34 cellular contexts compared by ENCODE assay signal in genomic region chr18:48863432-48864065, GRCh38.
DNase-seq lines count a peak whose midpoint lies in the region; ATAC-seq and TF ChIP-seq lines count a peak whose summit lies in the region.
"Had no signal": no experiment of that assay in that cellular context is flagged by ENCODE, and none has a peak within 500 bp of the region (broad histone marks: within the 10 kb centered on the region; RNA-seq: fewer than 3 reads in every experiment).

No MANE protein-coding gene starts in this region.

- no peaks in the 10 kb centered on the region for H3K9me3 ChIP-seq in adipocyte (ENCODE audit: control insufficient read depth, low read length)
- H3K9me3 ChIP-seq in lower lobe of right lung, result peaks cover 5% of the 10 kb centered on the region
- H3K9me3 ChIP-seq in MM.1S (replicated peaks; ENCODE audit: insufficient read depth, low read length), result no peaks in the 10 kb centered on the region
- H3K9me3 ChIP-seq: neutrophil, Peyer's patch, testis, uterus had no signal

- H3K27me3 Mint-ChIP-seq in stimulated activated memory B cell treated with anti-CD40 and anti-IgM and Interleukin-4, amounts not matched to agents 10 μg/mL and 1 μg/mL and 100 μg/mL, for 72 hours, result no peaks in the 10 kb centered on the region
- H3K27me3 Mint-ChIP-seq: activated naive CD8-positive, alpha-beta T cell; CD4-positive, alpha-beta T cell; dendritic cell treated with granulocyte-macrophage colony-stimulating factor and Interleukin-4, amounts not matched to agents 40 ng/mL and 50 ng/mL, for 4 days had no signal

- H3K27ac ChIP-seq in lower lobe of right lung (no peak overlapping the region), MM.1S (ENCODE audit: low read length) (no peak overlapping the region)
- H3K27ac ChIP-seq: cardiac muscle cell, neutrophil, Peyer's patch, psoas muscle, testis, uterus, VCaP had no signal

- intact Hi-C loops in left cardiac atrium (cut with DNase I), result no loop called here
- intact Hi-C loops in Right ventricle myocardium inferior (cut with DNase I), result no loop called here
- intact Hi-C loops in lower lobe of right lung (cut with DNase I), result no loop called here

- no peak overlapping the region for H2AFZ ChIP-seq in MM.1S (ENCODE audit: low read length)

- H3F3A ChIP-seq in MM.1S (ENCODE audit: insufficient read depth, low read length), result peaks cover 14% of the 10 kb centered on the region

- TF ChIP-seq CTCF in lower lobe of right lung (IDR thresholded peaks at IDR 0.05), result no peak
- TF ChIP-seq CTCF in MM.1S (IDR thresholded peaks at IDR 0.05; ENCODE audit: low read length), result no peak

- H3K4me3 Mint-ChIP-seq in stimulated activated memory B cell treated with anti-CD40 and anti-IgM and Interleukin-4, amounts not matched to agents 10 μg/mL and 1 μg/mL and 100 μg/mL, for 72 hours, result peak overlapping the region; percentile 21
- H3K4me3 Mint-ChIP-seq: activated naive CD8-positive, alpha-beta T cell; CD4-positive, alpha-beta T cell; dendritic cell treated with granulocyte-macrophage colony-stimulating factor and Interleukin-4, amounts not matched to agents 40 ng/mL and 50 ng/mL, for 4 days; mesothelial cell of epicardium had no signal

- H3K36me3 Mint-ChIP-seq in stimulated activated memory B cell treated with anti-CD40 and anti-IgM and Interleukin-4, amounts not matched to agents 10 μg/mL and 1 μg/mL and 100 μg/mL, for 72 hours, result peaks cover 4% of the 10 kb centered on the region
- H3K36me3 Mint-ChIP-seq: activated naive CD8-positive, alpha-beta T cell had no signal

- peak overlapping the region; percentile 15 for H3K4me3 ChIP-seq in adipocyte (ENCODE audit: low read length)
- H3K4me3 ChIP-seq in lower lobe of right lung, result no peak overlapping the region
- no peak overlapping the region for H3K4me3 ChIP-seq in MM.1S (ENCODE audit: low read length)
- H3K4me3 ChIP-seq: cardiac muscle cell, Peyer's patch, psoas muscle, testis, uterus had no signal

- DNase-seq in left cardiac atrium (peak; percentile 37), Right ventricle myocardium inferior (ENCODE audit: missing footprints) (no peak), adipocyte (ENCODE audit: low read depth) (no peak), lower lobe of right lung (peak; percentile 28), NCI-H187 treated with DMSO at 0.1 percent for 48 hours (lab: John Stamatoyannopoulos, UW) (no peak), MM.1S (no peak)
- DNase-seq in stimulated activated CD4-positive, alpha-beta T cell treated with anti-CD3 and anti-CD28 coated beads, Interleukin-4, amount 100 ng/mL, for 24 hours, result no peak
- DNase-seq: 8988T; activated CD4-positive, alpha-beta T cell treated with anti-CD3 and anti-CD28 coated beads for 4 hours; activated CD8-positive, alpha-beta memory T cell treated with anti-CD3 and anti-CD28 coated beads for 24 hours; activated effector memory CD4-positive, alpha-beta T cell treated with Interleukin-2 at 50 U/mL for 16 hours; activated T-cell treated with anti-CD3 and anti-CD28 coated beads for 4 hours; CD4-positive, alpha-beta T cell; Karpas-422; MV-4-11; NCI-H1436 treated with DMSO at 0.1 percent for 48 hours; NCI-H2107; NCI-H345; NCI-H774; stimulated activated naive CD4-positive, alpha-beta T cell treated with Interleukin-2 at 50 U/mL for 16 hours; SW 1271; T-helper 9 cell; testis; uterus had no signal

- H3K9ac ChIP-seq in adipocyte (ENCODE audit: low read length), result peak overlapping the region; percentile 25
- no peak overlapping the region for H3K9ac ChIP-seq in MM.1S (ENCODE audit: low read length)

- H3K9me3 Mint-ChIP-seq in stimulated activated memory B cell treated with anti-CD40 and anti-IgM and Interleukin-4, amounts not matched to agents 10 μg/mL and 1 μg/mL and 100 μg/mL, for 72 hours, result peaks cover 3% of the 10 kb centered on the region
- H3K9me3 Mint-ChIP-seq: dendritic cell treated with granulocyte-macrophage colony-stimulating factor and Interleukin-4, amounts not matched to agents 40 ng/mL and 50 ng/mL, for 4 days had no signal

- H3K27me3 ChIP-seq in adipocyte (replicated peaks; ENCODE audit: control insufficient read depth, insufficient read depth, low read length) (no peaks in the 10 kb centered on the region), lower lobe of right lung (ENCODE audit: low read depth) (no peaks in the 10 kb centered on the region), MM.1S (replicated peaks; ENCODE audit: insufficient read depth, low read length) (no peaks in the 10 kb centered on the region)
- H3K27me3 ChIP-seq: cardiac muscle cell, neutrophil, Peyer's patch, testis, uterus had no signal

- ATAC-seq in left cardiac atrium, result peak in 1 of 2 donors; percentile 27
- no peak for ATAC-seq in Right ventricle myocardium inferior
- no peak for ATAC-seq in lower lobe of right lung
- ATAC-seq in stimulated activated memory B cell treated with anti-CD40 and anti-IgM and Interleukin-4, amounts not matched to agents 10 μg/mL and 1 μg/mL and 100 μg/mL, for 72 hours, result no peak
- ATAC-seq: esophagus mucosa, psoas muscle had no signal

- peak overlapping the region; percentile 66 for H3K27ac Mint-ChIP-seq in stimulated activated memory B cell treated with anti-CD40 and anti-IgM and Interleukin-4, amounts not matched to agents 10 μg/mL and 1 μg/mL and 100 μg/mL, for 72 hours
- H3K27ac Mint-ChIP-seq: activated naive CD8-positive, alpha-beta T cell; CD4-positive, alpha-beta T cell; mesothelial cell of epicardium had no signal

- H3K4me1 ChIP-seq in adipocyte (ENCODE audit: control insufficient read depth, insufficient read depth, low read length) (peaks cover 28% of the 10 kb centered on the region), lower lobe of right lung (peaks cover 14% of the 10 kb centered on the region), MM.1S (ENCODE audit: low read length) (peaks cover 20% of the 10 kb centered on the region)
- H3K4me1 ChIP-seq: Peyer's patch, psoas muscle, testis, uterus had no signal

- H3K79me2 ChIP-seq in MM.1S (ENCODE audit: low read length), result no peaks in the 10 kb centered on the region

- H3K36me3 ChIP-seq in adipocyte (ENCODE audit: control insufficient read depth, insufficient read depth, low read length, severe bottlenecking) (peaks cover 14% of the 10 kb centered on the region), lower lobe of right lung (peaks cover 5% of the 10 kb centered on the region), MM.1S (replicated peaks; ENCODE audit: insufficient read depth, low read length) (no peaks in the 10 kb centered on the region)
- H3K36me3 ChIP-seq: cardiac muscle cell, neutrophil, Peyer's patch, uterus had no signal

- H3K4me1 Mint-ChIP-seq in stimulated activated memory B cell treated with anti-CD40 and anti-IgM and Interleukin-4, amounts not matched to agents 10 μg/mL and 1 μg/mL and 100 μg/mL, for 72 hours, result peaks cover 14% of the 10 kb centered on the region

- no peaks in the 10 kb centered on the region for H3K9me2 ChIP-seq in MM.1S (replicated peaks; ENCODE audit: insufficient read depth, low read length)

- H4K20me1 ChIP-seq in MM.1S (ENCODE audit: insufficient read depth, low read length), result no peaks in the 10 kb centered on the region

- no peak overlapping the region for H3K4me2 ChIP-seq in MM.1S (ENCODE audit: low read depth, low read length)

Comparison
In these comparisons a context has a peak if more than half of its experiments do, and no peak if none do; other contexts are left out.
1. DNase-seq: peak in left cardiac atrium (single experiment) and lower lobe of right lung (single experiment); none in Right ventricle myocardium inferior (single experiment), adipocyte (single experiment), stimulated activated CD4-positive, alpha-beta T cell treated with anti-CD3 and anti-CD28 coated beads, Interleukin-4, amount 100 ng/mL, for 24 hours (single experiment), NCI-H187 treated with DMSO at 0.1 percent for 48 hours (single experiment) and MM.1S (single experiment).